In the genomic region with DNA sequence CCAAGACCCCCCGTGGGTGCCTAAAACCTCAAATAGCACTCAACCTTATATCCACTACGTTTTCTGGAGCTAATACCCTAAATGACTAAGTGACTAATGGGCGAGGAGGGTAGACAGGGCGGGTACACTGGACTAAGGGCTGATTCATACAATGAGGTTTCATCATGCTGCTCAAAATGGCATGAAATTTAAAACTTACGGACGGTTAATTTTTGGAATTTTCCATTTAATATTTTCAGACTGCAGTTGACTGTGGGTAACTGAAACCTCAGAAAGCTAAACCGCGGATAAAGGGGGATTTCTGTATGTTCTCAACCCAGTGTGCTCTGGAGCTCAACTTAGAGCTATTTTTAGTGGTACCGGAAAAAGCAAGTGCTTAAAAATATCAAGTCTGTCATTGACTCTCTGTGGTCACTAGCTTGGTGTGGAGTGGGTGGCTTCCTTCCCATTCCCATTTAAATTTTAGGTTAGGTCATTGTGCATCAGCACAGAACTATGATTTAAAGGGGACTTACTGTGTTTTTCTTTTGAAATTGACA, we compare ENCODE assay signal across 8 cellular contexts.
DNase-seq lines count a peak whose midpoint lies in the region; ATAC-seq and TF ChIP-seq lines count a peak whose summit lies in the region.

No MANE protein-coding gene starts in this region.

- TF ChIP-seq CTCF in AG09309 (IDR thresholded peaks at IDR 0.05; ENCODE audit: control insufficient read depth, insufficient read depth, low read depth, low read length, missing control alignments): no peak

- ATAC-seq in GM19395 (IDR thresholded peaks at IDR 0.05; ENCODE audit: unreplicated experiment) (peak; percentile 60), GM18517 (IDR thresholded peaks at IDR 0.05; ENCODE audit: unreplicated experiment) (no peak)

- peak overlapping the region; percentile 16; the same call in 1 of the 2 replicates for H3K4me3 ChIP-seq in AG09309 (ENCODE audit: control insufficient read depth, low read depth, low read length)

- DNase-seq in AG09309 (ENCODE audit: low read depth) (peak; percentile 58), HPDE6-E6E7 (ENCODE audit: extremely low spot score) (peak; percentile 45), dedifferentiated amniotic fluid mesenchymal stem cell (ENCODE audit: extremely low spot score) (peak; percentile 91), smooth muscle cell of the brain vasculature (ENCODE audit: low read depth, low spot score) (peak; percentile 37), putamen (ENCODE audit: low spot score) (no peak), NCI-H2171 (lab: John Stamatoyannopoulos, UW) (no peak)

Comparison
In these comparisons a context has a peak if more than half of its experiments do, and no peak if none do; other contexts are left out.
1. DNase-seq: peak in AG09309 (single experiment), HPDE6-E6E7 (single experiment), dedifferentiated amniotic fluid mesenchymal stem cell (single experiment) and smooth muscle cell of the brain vasculature (single experiment); none in putamen (single experiment) and NCI-H2171 (single experiment).